25 cellular contexts compared by ENCODE assay signal in the genomic region with DNA sequence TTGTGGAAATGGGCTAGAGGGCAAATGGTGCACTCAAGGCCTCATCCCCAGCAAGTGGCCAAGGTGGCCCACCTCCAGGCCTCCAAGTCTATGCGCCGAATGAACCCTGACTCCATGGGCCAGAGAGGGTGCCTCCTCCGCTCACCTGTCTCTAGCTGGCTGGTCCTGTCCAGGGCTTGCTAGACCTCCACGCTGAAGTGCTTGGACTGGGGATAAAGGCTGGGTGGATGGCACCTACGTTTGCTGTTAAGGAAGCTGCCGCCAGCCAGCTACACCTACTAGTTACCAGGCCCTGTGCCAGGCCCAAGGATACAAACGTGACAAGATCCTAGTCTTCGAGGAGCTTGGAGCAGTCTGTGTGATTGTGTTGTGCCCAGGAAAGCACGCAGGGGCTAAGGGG. TPM values are rescaled to one million over a fixed set of nuclear protein-coding genes. Genes with fewer than 3 reads are reported as not detected.
DNase-seq lines count a peak whose midpoint lies in the region; ATAC-seq, FAIRE-seq and TF ChIP-seq lines count a peak whose summit lies in the region.
"Had no signal": no experiment of that assay in that cellular context is flagged by ENCODE, and none has a peak within 500 bp of the region (broad histone marks: within the 10 kb centered on the region; RNA-seq: fewer than 3 reads in every experiment).

No MANE protein-coding gene starts in this region.

- ATAC-seq in right lobe of liver = no peak
- no peak for ATAC-seq in HepG2
- no peak for ATAC-seq in right cardiac atrium

- CTCF ChIA-PET in HepG2 (lab: Yijun Ruan, JAX; ENCODE audit: low intra/inter-chr PET ratio, low total read pairs) = no interaction called here

- H3K4me3 Mint-ChIP-seq in osteocyte (ENCODE audit: unreplicated experiment) = no peak overlapping the region
- H3K4me3 Mint-ChIP-seq: CD4-positive, alpha-beta memory T cell; central memory CD8-positive, alpha-beta T cell had no signal

- H3K4me2 ChIP-seq in HepG2 (ENCODE audit: low read depth, low read length) = no peak overlapping the region

- H3K27ac ChIP-seq in right lobe of liver (no peak overlapping the region), HepG2 (ENCODE audit: extremely low read length, insufficient read depth, low read length) (no peak overlapping the region), right cardiac atrium (ENCODE audit: low read length) (peak overlapping the region; percentile 88), caudate nucleus (ENCODE audit: low read depth, low read length) (no peak overlapping the region)
- H3K27ac ChIP-seq: SJSA1 had no signal

- in situ Hi-C loops in HepG2 (cut with HindIII; ENCODE audit: extremely low pct_ligation_motif_present, low pct_unique_long_range_greater_than_20kb) = no loop called here

- WGBS in right lobe of liver (ENCODE audit: insufficient coverage, low coverage, low lambda C conversion rate, missing lambda C conversion rate) = 60% methylated on average over 2 of the region's 9 CpGs
- 39% methylated on average over 9 of the region's 9 CpGs for WGBS in HepG2 (ENCODE audit: low lambda C conversion rate)
- WGBS in right cardiac atrium = 75% methylated on average over 9 of the region's 9 CpGs

- no peak for TF ChIP-seq RAD21 in HepG2 (CRISPR knock-in tag; IDR thresholded peaks at IDR 0.05)

- H3K27me3 Mint-ChIP-seq in osteocyte (ENCODE audit: unreplicated experiment) = no peaks in the 10 kb centered on the region
- H3K27me3 Mint-ChIP-seq: central memory CD8-positive, alpha-beta T cell had no signal

- H3K4me1 ChIP-seq in right lobe of liver (peaks cover 0 to 4% (median 2%) of the 10 kb centered on the region in 4 donors), HepG2 (ENCODE audit: insufficient read depth, low read length) (peaks cover 15% of the 10 kb centered on the region), right cardiac atrium (ENCODE audit: control insufficient read depth, insufficient read depth, low read length) (no peaks in the 10 kb centered on the region)
- H3K4me1 ChIP-seq: prostate gland had no signal

- H3K36me3 ChIP-seq in right lobe of liver = no peaks in the 10 kb centered on the region
- no peaks in the 10 kb centered on the region for H3K36me3 ChIP-seq in HepG2 (replicated peaks in 1 of 2; ENCODE audit: control insufficient read depth in 1 of 2, insufficient read depth in 2 of 2, low read length in 2 of 2)
- H3K36me3 ChIP-seq: HAP-1, prostate gland, SJSA1, tibial nerve had no signal

- H3K9me3 Mint-ChIP-seq in osteocyte (ENCODE audit: unreplicated experiment) = no peaks in the 10 kb centered on the region
- H3K9me3 Mint-ChIP-seq: central memory CD8-positive, alpha-beta T cell had no signal

- no peaks in the 10 kb centered on the region for H3K36me3 Mint-ChIP-seq in osteocyte (ENCODE audit: unreplicated experiment)

- peaks cover 44% of the 10 kb centered on the region for H3K4me1 Mint-ChIP-seq in osteocyte (ENCODE audit: unreplicated experiment)

- H3K27ac Mint-ChIP-seq in osteocyte (ENCODE audit: unreplicated experiment) = peak overlapping the region; percentile 67

- H3K27me3 ChIP-seq in right lobe of liver = no peaks in the 10 kb centered on the region
- H3K27me3 ChIP-seq in HepG2 (ENCODE audit: control insufficient read depth in 1 of 2, insufficient read depth in 2 of 2, low read length in 2 of 2) = peaks cover 11 to 70% of the 10 kb centered on the region in 2 experiments; a peak in 3 of 5 replicates
- H3K27me3 ChIP-seq in right cardiac atrium (ENCODE audit: control insufficient read depth, insufficient read depth) = no peaks in the 10 kb centered on the region
- H3K27me3 ChIP-seq: SJSA1, tibial nerve had no signal

- H3K4me3 ChIP-seq in right lobe of liver = no peak overlapping the region
- no peak overlapping the region for H3K4me3 ChIP-seq in HepG2 (replicated peaks in 1 of 3; ENCODE audit: insufficient read depth in 1 of 3, low read depth in 2 of 3, low read length in 3 of 3)
- H3K4me3 ChIP-seq in right cardiac atrium (ENCODE audit: low read length) = no peak overlapping the region
- H3K4me3 ChIP-seq: HAP-1, prostate gland, SJSA1 had no signal

- DNase-seq in right lobe of liver (peak in 2 of 3 donors; percentile 25 to 40), HepG2 (ENCODE audit: low spot score) (no peak), right cardiac atrium (peak; percentile 7 to 43 (median 41)), osteocyte (ENCODE audit: extremely low spot score, unreplicated experiment) (no peak), caudate nucleus (lab: John Stamatoyannopoulos, UW) (no peak), KG1 (lab: John Stamatoyannopoulos, UW) (no peak), D341Med (ENCODE audit: low spot score) (no peak), C1 segment of cervical spinal cord (lab: John Stamatoyannopoulos, UW) (no peak)
- DNase-seq: activated CD4-positive, CD25-positive, alpha-beta regulatory T cell; activated CD8-positive, alpha-beta memory T cell treated with anti-CD3 and anti-CD28 coated beads for 24 hours; DMS53; effector memory CD4-positive, alpha-beta T cell; glutamatergic neuron; NCI-H1436; NCI-H2171; NCI-H526 treated with DMSO at 0.1 percent for 48 hours had no signal

- no peak overlapping the region for H3K9ac ChIP-seq in HepG2 (ENCODE audit: insufficient read depth, low read depth, low read length)

- H4K20me1 ChIP-seq in HepG2 (ENCODE audit: insufficient read depth, low read length) = no peaks in the 10 kb centered on the region

- no peak for TF ChIP-seq CTCF in right lobe of liver (IDR thresholded peaks at IDR 0.05)
- TF ChIP-seq CTCF in HepG2 (CRISPR knock-in tag; IDR thresholded peaks at IDR 0.05) = no peak
- TF ChIP-seq CTCF in osteocyte (IDR thresholded peaks at IDR 0.05) = no peak

- no TSS peak for BruUV-seq in HepG2 (replicated peaks; lab: Mats Ljungman, UMichigan)

- intact Hi-C loops in right lobe of liver (cut with DNase I) = loop anchor here (10.0 kb wide), 1 partner anchor 50 kb away; no protein-coding TSS in a partner anchor
- intact Hi-C loops in HepG2 (cut with micrococcal nuclease; ENCODE audit: unreplicated experiment) = no loop called here
- intact Hi-C loops in right cardiac atrium (cut with DNase I) = loop anchor here in 3 of 4 donors (5.0 to 10.0 kb wide), 2 partner anchors 48 to 50 kb away; no protein-coding TSS in a partner anchor

- POLR2A ChIA-PET in HepG2 (lab: Yijun Ruan, JAX) = no interaction called here

- TF ChIP-seq POLR2A in right lobe of liver (IDR thresholded peaks at IDR 0.05) (no peak), HepG2 (IDR thresholded peaks at IDR 0.05; ENCODE audit: insufficient read depth in 1 of 2, low read depth in 2 of 2, low read length in 2 of 2) (no peak)

- no peak overlapping the region for H2AFZ ChIP-seq in HepG2 (ENCODE audit: low read length)

- FAIRE-seq in HepG2 (lab: Jason Lieb, UNC) = no peak
- FAIRE-seq: GM12891 had no signal

- no peaks in the 10 kb centered on the region for H3K9me3 ChIP-seq in right lobe of liver
- no peaks in the 10 kb centered on the region for H3K9me3 ChIP-seq in HepG2 (ENCODE audit: low read length)
- H3K9me3 ChIP-seq in right cardiac atrium (ENCODE audit: control insufficient read depth, low read length) = no peaks in the 10 kb centered on the region
- H3K9me3 ChIP-seq: HAP-1, prostate gland, SJSA1, tibial nerve had no signal

- H3K79me2 ChIP-seq in HepG2 (ENCODE audit: insufficient read depth, low read length) = no peaks in the 10 kb centered on the region

- TF ChIP-seq EP300 in HepG2 (IDR thresholded peaks at IDR 0.05; ENCODE audit: low read depth in 2 of 2, low read length in 2 of 2) (no peak), HepG2 (CRISPR knock-in tag; IDR thresholded peaks at IDR 0.05; ENCODE audit: borderline replicate concordance) (no peak)

RNA-seq across cellular contexts. Expression of gene SGCA, which starts 0.7 kb away (rescaled TPM):
- 1 to 10 TPM in 4 of 6 experiments, under 1 TPM in 2; 0.48 to 2.8 (median 1.6) TPM for total RNA-seq in right lobe of liver
- total RNA-seq in HepG2 (2016; rRNA removed; fragmentation: Illumina TruSeq; extraction: Trizol) = not detected in 2 replicates
- total RNA-seq in HepG2 (2016; cell fraction: cytosol; rRNA removed; fragmentation: Illumina TruSeq; extraction: Trizol; ENCODE audit: low read depth) = not detected in 2 replicates
- not detected in 2 replicates for total RNA-seq in HepG2 (2016; cell fraction: insoluble cytoplasmic fraction; rRNA removed; fragmentation: Illumina TruSeq; extraction: Trizol)
- not detected in 2 replicates for total RNA-seq in HepG2 (2016; cell fraction: membrane; rRNA removed; fragmentation: Illumina TruSeq; extraction: Trizol)
- total RNA-seq in HepG2 (2016; cell fraction: nucleus; rRNA removed; fragmentation: Illumina TruSeq; extraction: Trizol) = not detected in 2 replicates
- polyA plus RNA-seq in HepG2 (2011; rRNA removed) = not detected in 2 replicates
- polyA plus RNA-seq in HepG2 (2011; cell fraction: cytosol; rRNA removed) = not detected in 2 replicates
- polyA plus RNA-seq in HepG2 (2011; cell fraction: nucleus; rRNA removed) = 0.42 TPM in 1 of 2 replicates, not detected in the other
- polyA plus RNA-seq in HepG2 (2012) = not detected in 2 replicates
- not detected in 2 replicates for polyA plus RNA-seq in HepG2 (2016; cell fraction: cytosol; fragmentation: Illumina TruSeq; extraction: Trizol; ENCODE audit: low read depth)
- polyA plus RNA-seq in HepG2 (2016; cell fraction: insoluble cytoplasmic fraction; fragmentation: Illumina TruSeq; extraction: Trizol; ENCODE audit: low read depth) = not detected in 2 replicates
- not detected in 2 replicates for polyA plus RNA-seq in HepG2 (2016; cell fraction: membrane; fragmentation: Illumina TruSeq; extraction: Trizol; ENCODE audit: low read depth)
- polyA plus RNA-seq in HepG2 (2016; cell fraction: nucleus; fragmentation: Illumina TruSeq; extraction: Trizol; ENCODE audit: insufficient read depth, low read depth) = not detected in 2 replicates
- 0.19 TPM in 1 of 2 replicates, not detected in the other for polyA minus RNA-seq in HepG2 (2011; rRNA and poly(A)+ RNA removed; ENCODE audit: low replicate concordance)
- not detected in 2 replicates for polyA minus RNA-seq in HepG2 (2011; cell fraction: cytosol; rRNA and poly(A)+ RNA removed)
- polyA minus RNA-seq in HepG2 (2011; cell fraction: nucleus; rRNA and poly(A)+ RNA removed) = not detected in 2 replicates
- total RNA-seq in right cardiac atrium = 100 to 1,000 TPM; 127 to 150 (median 133) TPM
- 156 TPM for polyA plus RNA-seq in right cardiac atrium
- total RNA-seq in osteocyte = 12.0 and 13.0 TPM in 2 replicates
- total RNA-seq: CD4-positive, alpha-beta memory T cell; MCF 10A had no signal
- polyA plus RNA-seq: CD4-positive, alpha-beta memory T cell had no signal

RNA-seq across cellular contexts. Expression of gene PPP1R9B, which starts 14.6 kb away (rescaled TPM):
- 10 to 100 TPM in 5 of 6 experiments, 1 to 10 TPM in 1; 9.9 to 18.1 (median 12.0) TPM for total RNA-seq in right lobe of liver
- total RNA-seq in HepG2 (2016; rRNA removed; fragmentation: Illumina TruSeq; extraction: Trizol) = 11.0 and 15.8 TPM in 2 replicates
- 1.3 and 1.6 TPM in 2 replicates for total RNA-seq in HepG2 (2016; cell fraction: cytosol; rRNA removed; fragmentation: Illumina TruSeq; extraction: Trizol; ENCODE audit: low read depth)
- total RNA-seq in HepG2 (2016; cell fraction: insoluble cytoplasmic fraction; rRNA removed; fragmentation: Illumina TruSeq; extraction: Trizol) = 8.3 and 16.2 TPM in 2 replicates
- 7.0 and 7.3 TPM in 2 replicates for total RNA-seq in HepG2 (2016; cell fraction: membrane; rRNA removed; fragmentation: Illumina TruSeq; extraction: Trizol)
- total RNA-seq in HepG2 (2016; cell fraction: nucleus; rRNA removed; fragmentation: Illumina TruSeq; extraction: Trizol) = 10.9 and 13.5 TPM in 2 replicates
- polyA plus RNA-seq in HepG2 (2011; rRNA removed) = 8.7 and 9.4 TPM in 2 replicates
- 7.4 and 9.0 TPM in 2 replicates for polyA plus RNA-seq in HepG2 (2011; cell fraction: cytosol; rRNA removed)
- 13.1 and 16.4 TPM in 2 replicates for polyA plus RNA-seq in HepG2 (2011; cell fraction: nucleus; rRNA removed)
- 9.8 and 11.6 TPM in 2 replicates for polyA plus RNA-seq in HepG2 (2012)
- 1.2 and 1.4 TPM in 2 replicates for polyA plus RNA-seq in HepG2 (2016; cell fraction: cytosol; fragmentation: Illumina TruSeq; extraction: Trizol; ENCODE audit: low read depth)
- 14.2 and 17.2 TPM in 2 replicates for polyA plus RNA-seq in HepG2 (2016; cell fraction: insoluble cytoplasmic fraction; fragmentation: Illumina TruSeq; extraction: Trizol; ENCODE audit: low read depth)
- 7.2 TPM in 2 replicates for polyA plus RNA-seq in HepG2 (2016; cell fraction: membrane; fragmentation: Illumina TruSeq; extraction: Trizol; ENCODE audit: low read depth)
- 35.0 and 35.2 TPM in 2 replicates for polyA plus RNA-seq in HepG2 (2016; cell fraction: nucleus; fragmentation: Illumina TruSeq; extraction: Trizol; ENCODE audit: insufficient read depth, low read depth)
- 15.4 and 32.3 TPM in 2 replicates for polyA minus RNA-seq in HepG2 (2011; rRNA and poly(A)+ RNA removed; ENCODE audit: low replicate concordance)
- polyA minus RNA-seq in HepG2 (2011; cell fraction: cytosol; rRNA and poly(A)+ RNA removed) = 7.3 and 11.8 TPM in 2 replicates
- polyA minus RNA-seq in HepG2 (2011; cell fraction: nucleus; rRNA and poly(A)+ RNA removed) = 7.8 and 9.3 TPM in 2 replicates
- total RNA-seq in right cardiac atrium = 10 to 100 TPM; 33.2 to 40.7 (median 36.1) TPM
- polyA plus RNA-seq in right cardiac atrium = 26.5 TPM
- total RNA-seq in osteocyte = 175 and 176 TPM in 2 replicates

RNA-seq across cellular contexts. Expression of gene SAMD14, which starts 35.1 kb away (rescaled TPM):
- total RNA-seq in right lobe of liver (1 to 10 TPM in 2 of 6 experiments, under 1 TPM in 3, not detected in 1; 0.50 to 3.8 (median 0.77) TPM), HepG2 (2016; rRNA removed; fragmentation: Illumina TruSeq; extraction: Trizol) (0.07 TPM in 1 of 2 replicates, not detected in the other), right cardiac atrium (1 to 10 TPM; 2.4 to 4.0 (median 3.5) TPM), osteocyte (36.1 and 36.8 TPM in 2 replicates)
- 0.18 and 0.20 TPM in 2 replicates for total RNA-seq in HepG2 (2016; cell fraction: cytosol; rRNA removed; fragmentation: Illumina TruSeq; extraction: Trizol; ENCODE audit: low read depth)
- 0.04 TPM in 1 of 2 replicates, not detected in the other for total RNA-seq in HepG2 (2016; cell fraction: insoluble cytoplasmic fraction; rRNA removed; fragmentation: Illumina TruSeq; extraction: Trizol)
- 0.09 and 0.14 TPM in 2 replicates for total RNA-seq in HepG2 (2016; cell fraction: membrane; rRNA removed; fragmentation: Illumina TruSeq; extraction: Trizol)
- 0.09 TPM in 2 replicates for total RNA-seq in HepG2 (2016; cell fraction: nucleus; rRNA removed; fragmentation: Illumina TruSeq; extraction: Trizol)
- polyA plus RNA-seq in HepG2 (2011; rRNA removed) (0.22 TPM in 1 of 2 replicates, not detected in the other), right cardiac atrium (3.3 TPM)
- polyA plus RNA-seq in HepG2 (2011; cell fraction: cytosol; rRNA removed) = 0.01 and 0.04 TPM in 2 replicates
- 0.24 and 0.29 TPM in 2 replicates for polyA plus RNA-seq in HepG2 (2011; cell fraction: nucleus; rRNA removed)
- 0.08 and 0.11 TPM in 2 replicates for polyA plus RNA-seq in HepG2 (2012)
- polyA plus RNA-seq in HepG2 (2016; cell fraction: cytosol; fragmentation: Illumina TruSeq; extraction: Trizol; ENCODE audit: low read depth) = not detected in 2 replicates
- polyA plus RNA-seq in HepG2 (2016; cell fraction: insoluble cytoplasmic fraction; fragmentation: Illumina TruSeq; extraction: Trizol; ENCODE audit: low read depth) = 0.16 TPM in 1 of 2 replicates, not detected in the other
- polyA plus RNA-seq in HepG2 (2016; cell fraction: membrane; fragmentation: Illumina TruSeq; extraction: Trizol; ENCODE audit: low read depth) = 0.19 TPM in 2 replicates
- 0.53 TPM in 1 of 2 replicates, not detected in the other for polyA plus RNA-seq in HepG2 (2016; cell fraction: nucleus; fragmentation: Illumina TruSeq; extraction: Trizol; ENCODE audit: insufficient read depth, low read depth)
- 0.28 and 0.30 TPM in 2 replicates for polyA minus RNA-seq in HepG2 (2011; rRNA and poly(A)+ RNA removed; ENCODE audit: low replicate concordance)
- 0.09 and 0.20 TPM in 2 replicates for polyA minus RNA-seq in HepG2 (2011; cell fraction: cytosol; rRNA and poly(A)+ RNA removed)
- polyA minus RNA-seq in HepG2 (2011; cell fraction: nucleus; rRNA and poly(A)+ RNA removed) = 0.39 and 0.99 TPM in 2 replicates

RNA-seq across cellular contexts. Expression of gene COL1A1, which starts 36.4 kb away (rescaled TPM):
- 100 to 1,000 TPM in 1 of 6 experiments, 10 to 100 TPM in 4, 1 to 10 TPM in 1; 9.3 to 109 (median 34.7) TPM for total RNA-seq in right lobe of liver
- total RNA-seq in HepG2 (2016; rRNA removed; fragmentation: Illumina TruSeq; extraction: Trizol) = 0.17 TPM in 1 of 2 replicates, not detected in the other
- not detected in 2 replicates for total RNA-seq in HepG2 (2016; cell fraction: cytosol; rRNA removed; fragmentation: Illumina TruSeq; extraction: Trizol; ENCODE audit: low read depth)
- total RNA-seq in HepG2 (2016; cell fraction: insoluble cytoplasmic fraction; rRNA removed; fragmentation: Illumina TruSeq; extraction: Trizol) = 0.03 and 0.06 TPM in 2 replicates
- 0.09 and 0.24 TPM in 2 replicates for total RNA-seq in HepG2 (2016; cell fraction: membrane; rRNA removed; fragmentation: Illumina TruSeq; extraction: Trizol)
- total RNA-seq in HepG2 (2016; cell fraction: nucleus; rRNA removed; fragmentation: Illumina TruSeq; extraction: Trizol) = 0.68 and 0.72 TPM in 2 replicates
- 0.05 and 0.14 TPM in 2 replicates for polyA plus RNA-seq in HepG2 (2011; rRNA removed)
- polyA plus RNA-seq in HepG2 (2011; cell fraction: cytosol; rRNA removed) = 0.01 TPM in 1 of 2 replicates, not detected in the other
- polyA plus RNA-seq in HepG2 (2011; cell fraction: nucleus; rRNA removed) = 1.7 and 2.5 TPM in 2 replicates
- polyA plus RNA-seq in HepG2 (2012) = 0.19 TPM in 2 replicates
- 0.03 TPM in 1 of 2 replicates, not detected in the other for polyA plus RNA-seq in HepG2 (2016; cell fraction: cytosol; fragmentation: Illumina TruSeq; extraction: Trizol; ENCODE audit: low read depth)
- 0.07 TPM in 1 of 2 replicates, not detected in the other for polyA plus RNA-seq in HepG2 (2016; cell fraction: insoluble cytoplasmic fraction; fragmentation: Illumina TruSeq; extraction: Trizol; ENCODE audit: low read depth)
- polyA plus RNA-seq in HepG2 (2016; cell fraction: membrane; fragmentation: Illumina TruSeq; extraction: Trizol; ENCODE audit: low read depth) = not detected in 2 replicates
- polyA plus RNA-seq in HepG2 (2016; cell fraction: nucleus; fragmentation: Illumina TruSeq; extraction: Trizol; ENCODE audit: insufficient read depth, low read depth) = 1.00 and 2.8 TPM in 2 replicates
- polyA minus RNA-seq in HepG2 (2011; rRNA and poly(A)+ RNA removed; ENCODE audit: low replicate concordance) = 35.8 TPM in 1 of 2 replicates, not detected in the other
- polyA minus RNA-seq in HepG2 (2011; cell fraction: cytosol; rRNA and poly(A)+ RNA removed) = 0.70 and 0.79 TPM in 2 replicates
- polyA minus RNA-seq in HepG2 (2011; cell fraction: nucleus; rRNA and poly(A)+ RNA removed) = 0.52 and 1.2 TPM in 2 replicates
- 100 to 1,000 TPM in 1 of 4 donors, 10 to 100 TPM in 3; 58.4 to 138 (median 74.3) TPM for total RNA-seq in right cardiac atrium
- polyA plus RNA-seq in right cardiac atrium = 24.8 TPM
- 25,918 and 28,023 TPM in 2 replicates for total RNA-seq in osteocyte
- total RNA-seq: OCI-LY7 had no signal
- polyA plus RNA-seq: CD4-positive, alpha-beta memory T cell had no signal

Comparison
In these comparisons a context has a peak if more than half of its experiments do, and no peak if none do; other contexts are left out.
1. DNase-seq: peak in right lobe of liver (2 of 3) and right cardiac atrium (3 of 3); none in HepG2 (single experiment), osteocyte (single experiment), caudate nucleus (0 of 61), KG1 (single experiment), D341Med (single experiment) and C1 segment of cervical spinal cord (0 of 14).